In the genomic region with DNA sequence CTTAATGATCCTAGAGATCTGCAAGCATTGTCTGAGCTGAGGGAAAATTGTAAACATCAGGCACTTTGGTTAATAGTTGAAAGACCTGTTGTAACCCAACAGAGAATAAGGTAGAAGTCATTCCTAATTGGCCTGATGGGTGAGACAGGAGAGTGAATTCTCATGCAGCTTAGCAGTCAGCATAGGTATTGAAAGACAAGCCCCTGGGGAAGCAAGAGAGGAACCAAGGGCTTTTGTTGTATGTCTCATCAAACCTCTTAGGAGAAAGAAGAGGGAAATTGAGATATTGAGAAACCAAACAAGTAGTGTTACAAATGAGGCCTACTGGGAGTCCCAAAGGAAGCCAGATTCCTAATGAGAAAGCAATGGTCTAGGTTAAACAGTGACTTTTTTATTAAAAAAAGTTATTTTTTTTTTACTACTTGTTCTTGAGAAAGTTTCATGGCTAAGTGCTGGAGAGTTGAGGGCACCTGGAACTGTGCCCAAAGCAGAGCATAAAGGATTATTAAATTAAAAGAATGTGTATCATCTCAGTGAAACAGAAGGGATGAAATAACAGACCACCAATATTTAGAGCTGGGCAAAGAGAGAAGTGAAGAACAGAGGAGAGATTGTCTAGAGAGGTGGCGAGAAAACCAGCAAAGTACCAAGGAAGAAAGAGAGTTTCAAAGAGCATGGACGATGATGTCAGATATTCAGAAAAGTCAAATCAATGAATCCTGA, we compare ENCODE assay signal across 2 cellular contexts.
TF ChIP-seq lines count a peak whose summit lies in the region.

No MANE protein-coding gene starts in this region.

TF ChIP-seq in HepG2, 621 proteins besides CTCF, POLR2A, EP300 and RAD21 (continued from another document):
- TF ChIP-seq ZFP36 (IDR thresholded peaks at IDR 0.05; ENCODE audit: borderline replicate concordance, low read depth, low read length, partially characterized antibody) (no peak), ZNF180 (CRISPR knock-in tag; IDR thresholded peaks at IDR 0.05; ENCODE audit: borderline replicate concordance, low read depth) (no peak), SOX13 (IDR thresholded peaks at IDR 0.05) (no peak), SOX13 (CRISPR knock-in tag; conservative IDR thresholded peaks at IDR 0.05 in 1 of 2, IDR thresholded peaks at IDR 0.05 in 1 of 2) (peak in 1 of 2 experiments; percentile 9; a peak in 1 of 4 replicates), ZFP1 (CRISPR knock-in tag; IDR thresholded peaks at IDR 0.05) (no peak), ZNF607 (CRISPR knock-in tag; IDR thresholded peaks at IDR 0.05; ENCODE audit: borderline replicate concordance) (no peak), FOXA3 (CRISPR knock-in tag; IDR thresholded peaks at IDR 0.05) (peak; percentile 26; the same call in 1 of the 2 replicates), ZNF772 (CRISPR knock-in tag; IDR thresholded peaks at IDR 0.05) (no peak), HNF1A (IDR thresholded peaks at IDR 0.05; ENCODE audit: low read depth) (0 out of 2 replicates have a peak, but pooled peaks have one; percentile 9), HNF1A (CRISPR knock-in tag; IDR thresholded peaks at IDR 0.05; ENCODE audit: borderline replicate concordance) (no peak), NR3C1 (CRISPR knock-in tag; IDR thresholded peaks at IDR 0.05) (no peak), KAT7 (CRISPR knock-in tag; IDR thresholded peaks at IDR 0.05; ENCODE audit: borderline replicate concordance) (no peak), SMC3 (IDR thresholded peaks at IDR 0.05; ENCODE audit: low read length) (no peak), MAFF (IDR thresholded peaks at IDR 0.05; ENCODE audit: low read depth, low read length) (no peak), HNRNPLL (IDR thresholded peaks at IDR 0.05; ENCODE audit: low read depth, low read length, poor library complexity, severe bottlenecking) (no peak)
- TF ChIP-seq, protein P1, sequence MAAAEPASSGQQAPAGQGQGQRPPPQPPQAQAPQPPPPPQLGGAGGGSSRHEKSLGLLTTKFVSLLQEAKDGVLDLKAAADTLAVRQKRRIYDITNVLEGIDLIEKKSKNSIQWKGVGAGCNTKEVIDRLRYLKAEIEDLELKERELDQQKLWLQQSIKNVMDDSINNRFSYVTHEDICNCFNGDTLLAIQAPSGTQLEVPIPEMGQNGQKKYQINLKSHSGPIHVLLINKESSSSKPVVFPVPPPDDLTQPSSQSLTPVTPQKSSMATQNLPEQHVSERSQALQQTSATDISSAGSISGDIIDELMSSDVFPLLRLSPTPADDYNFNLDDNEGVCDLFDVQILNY (CRISPR knock-in tag; conservative IDR thresholded peaks at IDR 0.05): no peak
- TF ChIP-seq, protein P2, sequence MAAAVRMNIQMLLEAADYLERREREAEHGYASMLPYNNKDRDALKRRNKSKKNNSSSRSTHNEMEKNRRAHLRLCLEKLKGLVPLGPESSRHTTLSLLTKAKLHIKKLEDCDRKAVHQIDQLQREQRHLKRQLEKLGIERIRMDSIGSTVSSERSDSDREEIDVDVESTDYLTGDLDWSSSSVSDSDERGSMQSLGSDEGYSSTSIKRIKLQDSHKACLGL (CRISPR knock-in tag; IDR thresholded peaks at IDR 0.05): no peak
- TF ChIP-seq, protein P3, sequence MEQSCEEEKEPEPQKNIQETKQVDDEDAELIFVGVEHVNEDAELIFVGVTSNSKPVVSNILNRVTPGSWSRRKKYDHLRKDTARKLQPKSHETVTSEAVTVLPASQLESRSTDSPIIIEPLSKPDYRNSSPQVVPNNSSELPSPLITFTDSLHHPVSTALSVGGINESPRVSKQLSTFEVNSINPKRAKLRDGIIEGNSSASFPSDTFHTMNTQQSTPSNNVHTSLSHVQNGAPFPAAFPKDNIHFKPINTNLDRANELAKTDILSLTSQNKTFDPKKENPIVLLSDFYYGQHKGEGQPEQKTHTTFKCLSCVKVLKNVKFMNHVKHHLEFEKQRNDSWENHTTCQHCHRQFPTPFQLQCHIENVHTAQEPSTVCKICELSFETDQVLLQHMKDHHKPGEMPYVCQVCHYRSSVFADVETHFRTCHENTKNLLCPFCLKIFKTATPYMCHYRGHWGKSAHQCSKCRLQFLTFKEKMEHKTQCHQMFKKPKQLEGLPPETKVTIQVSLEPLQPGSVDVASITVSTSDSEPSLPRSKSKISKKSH (CRISPR knock-in tag; IDR thresholded peaks at IDR 0.05; ENCODE audit: borderline replicate concordance): no peak
- TF ChIP-seq, protein P4, sequence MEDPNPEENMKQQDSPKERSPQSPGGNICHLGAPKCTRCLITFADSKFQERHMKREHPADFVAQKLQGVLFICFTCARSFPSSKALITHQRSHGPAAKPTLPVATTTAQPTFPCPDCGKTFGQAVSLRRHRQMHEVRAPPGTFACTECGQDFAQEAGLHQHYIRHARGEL (CRISPR knock-in tag; IDR thresholded peaks at IDR 0.05): no peak

TF ChIP-seq in GM12891, 5 proteins besides CTCF, POLR2A, EP300 and RAD21 (continued from another document):
- TF ChIP-seq PAX5 (IDR thresholded peaks at IDR 0.05; ENCODE audit: insufficient read depth, low read length, severe bottlenecking) (no peak), SPI1 (IDR thresholded peaks at IDR 0.05; ENCODE audit: low read depth, low read length) (no peak), POLR2AphosphoS5 (IDR thresholded peaks at IDR 0.05; ENCODE audit: low read depth, low read length) (no peak)
